In the genomic region with DNA sequence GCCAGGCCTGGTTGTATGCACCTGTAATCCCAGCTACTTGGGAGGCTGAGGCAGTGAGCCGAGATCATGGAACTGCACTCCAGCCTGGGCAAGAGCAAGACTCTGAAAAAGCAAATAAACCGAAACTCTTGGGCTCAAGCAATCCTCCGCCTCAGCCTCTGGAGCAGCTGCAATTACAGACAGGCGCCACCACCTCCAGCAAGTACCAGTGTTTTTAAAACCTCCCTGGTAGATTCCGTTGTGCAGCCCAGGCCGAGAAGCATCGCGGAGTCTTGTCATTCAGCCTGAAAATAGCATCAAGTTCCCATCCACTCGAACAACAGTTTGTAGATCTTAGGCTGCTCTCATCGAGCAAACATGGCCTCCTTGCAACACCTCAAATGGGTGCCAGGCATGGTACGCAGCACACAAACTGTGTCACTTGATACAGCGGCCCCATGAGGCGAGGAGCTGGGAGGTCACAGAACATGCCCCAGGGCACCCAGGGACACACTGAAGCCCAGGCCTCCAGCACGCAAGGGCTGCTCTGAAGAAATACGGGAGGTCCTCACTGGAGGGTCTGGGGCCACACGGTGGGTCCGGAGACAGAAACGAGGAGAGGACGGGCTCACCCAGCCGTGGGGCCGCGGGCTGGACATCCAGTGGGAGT, we compare ENCODE assay signal across 19 cellular contexts. TPM values are rescaled to one million over a fixed set of nuclear protein-coding genes. Genes with fewer than 3 reads are reported as not detected.
A peak's percentile ranks its signal among the peaks of the same experiment; 100 is the strongest.
DNase-seq lines count a peak whose midpoint lies in the region; ATAC-seq and TF ChIP-seq lines count a peak whose summit lies in the region.
"Had no signal": no experiment of that assay in that cellular context is flagged by ENCODE, and none has a peak within 500 bp of the region (broad histone marks: within the 10 kb centered on the region; RNA-seq: fewer than 3 reads in every experiment).

No MANE protein-coding gene starts in this region.

- H3K9me3 Mint-ChIP-seq in activated CD4-positive, alpha-beta T cell treated with anti-CD3 and anti-CD28 coated beads for 36 hours (ENCODE audit: low read depth) = no peaks in the 10 kb centered on the region

- no peaks in the 10 kb centered on the region for H3K27me3 Mint-ChIP-seq in activated CD4-positive, alpha-beta T cell treated with anti-CD3 and anti-CD28 coated beads for 36 hours

- H3K36me3 ChIP-seq in RWPE2 (ENCODE audit: low read depth) (no peaks in the 10 kb centered on the region), heart left ventricle (peaks cover 0 to 81% (median 29%) of the 10 kb centered on the region in 9 donors), psoas muscle (ENCODE audit: insufficient read depth in 1 of 2, low read depth in 1 of 2) (peaks cover 0 to 15% of the 10 kb centered on the region in 2 donors)

- TF ChIP-seq CTCF in RWPE2 (IDR thresholded peaks at IDR 0.05; ENCODE audit: poor library complexity, severe bottlenecking) (no peak), heart left ventricle (IDR thresholded peaks at IDR 0.05) (peak in 1 of 12 donors; percentile 19), psoas muscle (IDR thresholded peaks at IDR 0.05) (no peak), GM20000 (IDR thresholded peaks at IDR 0.05; ENCODE audit: extremely low read depth, missing control alignments) (no peak)

- H3K9me3 ChIP-seq in RWPE2 (ENCODE audit: severe bottlenecking) (no peaks in the 10 kb centered on the region), heart left ventricle (no peaks in the 10 kb centered on the region), psoas muscle (no peaks in the 10 kb centered on the region)
- H3K9me3 ChIP-seq: lower lobe of right lung had no signal

- H3K4me3 Mint-ChIP-seq in activated CD4-positive, alpha-beta T cell treated with anti-CD3 and anti-CD28 coated beads for 36 hours = no peak overlapping the region

- CTCF ChIA-PET in activated CD4-positive, alpha-beta T cell treated with anti-CD3 and anti-CD28 coated beads for 36 hours (lab: Charles Lee) = interaction anchor here (1.0 to 1.9 kb wide), 4 partner anchors 26 to 110 kb away, joined by 3 to 6 read pairs (median 4); no protein-coding TSS in a partner anchor

- POLR2A ChIA-PET in activated CD4-positive, alpha-beta T cell treated with anti-CD3 and anti-CD28 coated beads for 36 hours (lab: Charles Lee) = no interaction called here

- peaks cover 42% of the 10 kb centered on the region for H3K36me3 Mint-ChIP-seq in activated CD4-positive, alpha-beta T cell treated with anti-CD3 and anti-CD28 coated beads for 36 hours (ENCODE audit: low read depth)

- H3K27ac Mint-ChIP-seq in activated CD4-positive, alpha-beta T cell treated with anti-CD3 and anti-CD28 coated beads for 36 hours = peak overlapping the region; percentile 31

- H3K4me3 ChIP-seq in RWPE2 (ENCODE audit: severe bottlenecking) (no peak overlapping the region), heart left ventricle (no peak overlapping the region), psoas muscle (no peak overlapping the region)
- H3K4me3 ChIP-seq: lower lobe of right lung had no signal

- intact Hi-C loops in activated CD4-positive, alpha-beta T cell treated with anti-CD3 and anti-CD28 coated beads for 36 hours (cut with DNase I, micrococcal nuclease) = loop anchor here in 1 of 2 experiments (5.0 kb wide), 1 partner anchor 247 kb away; no protein-coding TSS in a partner anchor
- intact Hi-C loops in heart left ventricle (cut with DNase I) (loop anchor here in 9 of 10 donors (5.0 to 10.0 kb wide), 3 partner anchors 142 to 314 kb away; no protein-coding TSS in a partner anchor), psoas muscle (cut with DNase I) (loop anchor here (5.0 to 10.0 kb wide), 3 partner anchors 93 to 314 kb away; no protein-coding TSS in a partner anchor)

- H3K4me1 ChIP-seq in RWPE2 (ENCODE audit: insufficient read depth, poor library complexity, severe bottlenecking) (no peaks in the 10 kb centered on the region), heart left ventricle (peaks cover 0 to 59% (median 28%) of the 10 kb centered on the region in 12 donors), psoas muscle (peaks cover 30% of the 10 kb centered on the region)

- H3K27me3 ChIP-seq in RWPE2 (ENCODE audit: insufficient read depth, poor library complexity, severe bottlenecking) (no peaks in the 10 kb centered on the region), heart left ventricle (no peaks in the 10 kb centered on the region), psoas muscle (ENCODE audit: insufficient read depth in 3 of 3, low read length in 2 of 3) (peaks cover 0 to 2% (median 0%) of the 10 kb centered on the region in 3 donors)

- no peak for DNase-seq in activated CD4-positive, alpha-beta T cell treated with anti-CD3 and anti-CD28 coated beads for 36 hours
- DNase-seq in activated CD4-positive, alpha-beta T cell treated with anti-CD3 and anti-CD28 coated beads for 4 hours = no peak
- DNase-seq in RWPE2 (ENCODE audit: low spot score) (peak; percentile 49), heart left ventricle (peak in 2 of 5 donors; percentile 73 to 76), psoas muscle (peak; percentile 65 to 91), GM20000 (ENCODE audit: low spot score) (no peak), HuH-7.5 (ENCODE audit: low spot score) (no peak)
- DNase-seq: activated CD4-positive, alpha-beta T cell treated with anti-CD3 and anti-CD28 coated beads, Interleukin-2, amount 50 U/mL, for 1 hour; activated effector memory CD4-positive, alpha-beta T cell treated with anti-CD3 and anti-CD28 coated beads, Interleukin-2, amount 50 U/mL, for 16 hours; central memory CD4-positive, alpha-beta T cell; lower lobe of right lung; MV-4-11; NCI-H226; nucleus accumbens; OCI-M1; trophoblast cell had no signal

- H3K27ac ChIP-seq in RWPE2 (ENCODE audit: poor library complexity, severe bottlenecking) (no peak overlapping the region), heart left ventricle (peak overlapping the region in 8 of 12 donors; percentile 15 to 59 (median 36)), psoas muscle (peak overlapping the region; percentile 77)
- H3K27ac ChIP-seq: lower lobe of right lung had no signal

- WGBS in heart left ventricle, 4 donors = 66 to 72% (median 69%) methylated on average over 21 to 22 of the region's 22 CpGs
- 54 to 70% (median 69%) methylated on average over 22 of the region's 22 CpGs for WGBS in psoas muscle, 3 donors

- TF ChIP-seq POLR2A in heart left ventricle (IDR thresholded peaks at IDR 0.05) = no peak

- H3K4me1 Mint-ChIP-seq in activated CD4-positive, alpha-beta T cell treated with anti-CD3 and anti-CD28 coated beads for 36 hours = peaks cover 39% of the 10 kb centered on the region

- ATAC-seq in activated CD4-positive, alpha-beta T cell treated with anti-CD3 and anti-CD28 coated beads for 36 hours = no peak
- ATAC-seq in RWPE2 (ENCODE audit: low read depth) (no peak), heart left ventricle (peak; percentile 12 to 57 (median 42)), psoas muscle (peak; percentile 84 to 93 (median 89)), GM19467 (IDR thresholded peaks at IDR 0.05; ENCODE audit: unreplicated experiment) (no peak)
- ATAC-seq: lower lobe of right lung had no signal

RNA-seq across cellular contexts. Expression of a gene that starts 18.1 kb away (rescaled TPM):
- 100 to 1,000 TPM; 138 to 145 TPM for total RNA-seq in activated CD4-positive, alpha-beta T cell treated with anti-CD3 and anti-CD28 coated beads for 36 hours
- 100 to 1,000 TPM in 1 of 9 donors, 10 to 100 TPM in 8; 41.5 to 139 (median 71.4) TPM for total RNA-seq in heart left ventricle
- polyA plus RNA-seq in heart left ventricle = 10 to 100 TPM; 31.2 to 50.1 TPM
- total RNA-seq in psoas muscle = 10 to 100 TPM in 1 of 4 donors, 1 to 10 TPM in 3; 6.1 to 11.0 (median 7.9) TPM
- 1 to 10 TPM; 2.7 to 3.9 (median 2.8) TPM for polyA plus RNA-seq in psoas muscle

RNA-seq across cellular contexts. Expression of a gene that starts 20.1 kb away (rescaled TPM):
- total RNA-seq in activated CD4-positive, alpha-beta T cell treated with anti-CD3 and anti-CD28 coated beads for 36 hours = 100 to 1,000 TPM; 123 to 139 TPM
- total RNA-seq in heart left ventricle = 10 to 100 TPM in 1 of 9 donors, 1 to 10 TPM in 5, under 1 TPM in 3; 0.81 to 21.6 (median 1.1) TPM
- polyA plus RNA-seq in heart left ventricle = 1 to 10 TPM; 1.2 to 1.8 TPM
- total RNA-seq in psoas muscle = 1 to 10 TPM in 3 of 4 donors, under 1 TPM in 1; 0.89 to 2.8 (median 1.9) TPM
- polyA plus RNA-seq in psoas muscle = under 1 TPM; 0.30 to 0.79 (median 0.43) TPM

RNA-seq across cellular contexts. Expression of a gene that starts 35.7 kb away (rescaled TPM):
- not detected for total RNA-seq in activated CD4-positive, alpha-beta T cell treated with anti-CD3 and anti-CD28 coated beads for 36 hours
- total RNA-seq in heart left ventricle (not detected), psoas muscle (not detected)
- polyA plus RNA-seq in heart left ventricle (not detected), psoas muscle (not detected)
- total RNA-seq: epithelial cell of proximal tubule; lower lobe of right lung; T-helper 1 cell treated with Interleukin-12 subunit alpha and Interleukin-12 subunit beta and Interleukin-4 antibody, amounts not matched to agents 30 ng/mL and 1 ng/mL, for 36 hours had no signal

RNA-seq across cellular contexts. Expression of a gene that starts 57.9 kb away (rescaled TPM):
- total RNA-seq in activated CD4-positive, alpha-beta T cell treated with anti-CD3 and anti-CD28 coated beads for 36 hours = 10 to 100 TPM; 79.1 to 89.2 TPM
- total RNA-seq in heart left ventricle = 100 to 1,000 TPM in 7 of 9 donors, 10 to 100 TPM in 2; 99.5 to 268 (median 135) TPM
- polyA plus RNA-seq in heart left ventricle = 100 to 1,000 TPM; 104 to 174 TPM
- 100 to 1,000 TPM; 134 to 313 (median 192) TPM for total RNA-seq in psoas muscle
- polyA plus RNA-seq in psoas muscle = 100 to 1,000 TPM in 2 of 3 donors, 10 to 100 TPM in 1; 61.7 to 181 (median 120) TPM

Comparison
In these comparisons a context has a peak if more than half of its experiments do, and no peak if none do; other contexts are left out.
1. ATAC-seq: peak in heart left ventricle (4 of 4) and psoas muscle (4 of 4); none in activated CD4-positive, alpha-beta T cell treated with anti-CD3 and anti-CD28 coated beads for 36 hours (single experiment), RWPE2 (single experiment) and GM19467 (single experiment).
2. DNase-seq: peak in RWPE2 (single experiment) and psoas muscle (2 of 2); none in activated CD4-positive, alpha-beta T cell treated with anti-CD3 and anti-CD28 coated beads for 36 hours (single experiment), activated CD4-positive, alpha-beta T cell treated with anti-CD3 and anti-CD28 coated beads for 4 hours (0 of 2), GM20000 (single experiment) and HuH-7.5 (single experiment).
3. RNA of a gene that starts 20.1 kb away (total RNA-seq): 123 to 139 TPM in activated CD4-positive, alpha-beta T cell treated with anti-CD3 and anti-CD28 coated beads for 36 hours; 0.89 to 2.8 TPM in psoas muscle and 0.81 to 21.6 TPM in heart left ventricle; every median in the first group is over 4 times any median in the second.